Comparison of ENCODE assay signal across 8 cellular contexts in the genomic region with DNA sequence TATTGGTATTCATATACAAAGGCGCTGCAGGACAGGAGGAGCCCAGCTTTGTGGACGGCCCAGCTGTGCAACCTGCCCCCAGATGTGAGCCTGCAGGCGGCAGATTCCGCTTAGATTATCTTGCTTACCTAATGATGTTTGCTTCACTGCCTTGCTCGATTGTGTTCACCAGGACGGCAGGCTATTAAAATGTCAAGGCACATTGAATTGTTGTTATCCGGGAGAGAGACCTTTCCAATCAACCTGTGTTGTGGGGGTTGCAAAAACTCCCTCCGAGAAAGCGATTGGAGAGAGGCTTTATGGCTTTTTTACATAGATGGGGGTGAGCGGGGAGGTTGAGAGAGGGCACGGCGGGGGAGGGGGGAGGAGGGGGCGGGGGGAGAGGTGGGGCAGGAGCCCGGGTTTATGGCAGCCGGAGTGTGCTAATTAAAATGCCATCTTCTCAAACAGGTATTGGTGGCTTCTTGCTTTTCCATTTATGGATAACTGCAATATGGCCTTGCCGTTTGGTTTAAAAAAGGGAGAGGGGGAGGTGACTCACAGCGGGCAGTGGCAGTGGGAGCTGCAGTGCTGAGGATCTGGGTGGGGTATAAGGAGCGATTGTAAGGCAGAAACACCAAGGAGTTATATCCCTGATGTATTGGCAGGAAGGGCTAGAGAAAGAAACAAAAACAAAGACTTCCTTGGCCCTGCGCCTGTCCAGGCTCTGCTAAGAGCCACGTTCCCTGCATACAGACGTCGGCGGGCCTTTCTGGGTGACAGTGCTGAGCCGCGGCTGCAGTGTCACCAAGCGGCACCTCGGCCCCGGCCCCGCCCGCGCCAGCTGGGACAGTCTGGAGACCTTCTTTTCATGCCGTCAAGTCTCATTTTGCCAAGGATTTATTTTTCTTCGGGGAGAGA.
A peak's percentile ranks its signal among the peaks of the same experiment; 100 is the strongest.
DNase-seq lines count a peak whose midpoint lies in the region; ATAC-seq and TF ChIP-seq lines count a peak whose summit lies in the region.

No MANE protein-coding gene starts in this region.

- WGBS in liver, result 14% methylated on average over 33 of the region's 33 CpGs

- H3K27ac ChIP-seq in A673 (ENCODE audit: low read depth, low read length, poor library complexity, severe bottlenecking) (peak overlapping the region; percentile 70), dorsolateral prefrontal cortex (peak overlapping the region in 53 of 59 donors; percentile 9 to 84 (median 70)), liver (ENCODE audit: low read depth in 1 of 2, low read length in 2 of 2) (peak overlapping the region; percentile 86 to 90)

- TF ChIP-seq RAD21 in liver (IDR thresholded peaks at IDR 0.05), result peak; percentile 20 to 43

- POLR2A ChIA-PET in A673 (lab: Charles Lee; ENCODE audit: low non-redundant PET), result no interaction called here

- TF ChIP-seq CTCF in A673 (conservative IDR thresholded peaks at IDR 0.05; ENCODE audit: low read depth, low read length) (no peak), dorsolateral prefrontal cortex (IDR thresholded peaks at IDR 0.05 in 54 of 56, conservative IDR thresholded peaks at IDR 0.05 in 2 of 56; ENCODE audit: low read depth in 1 of 56, partially characterized antibody in 56 of 56) (no peak), liver (IDR thresholded peaks at IDR 0.05; ENCODE audit: low read depth, low read length, missing input control) (no peak)

- peak; percentile 49 for DNase-seq in A673 (ENCODE audit: low spot score)
- DNase-seq in NCI-H2107 treated with DMSO at 0.1 percent for 48 hours (lab: John Stamatoyannopoulos, UW; ENCODE audit: unreplicated experiment), result peak; percentile 27
- DNase-seq in activated CD4-positive, alpha-beta T cell treated with anti-CD3 and anti-CD28 coated beads, Interleukin-2, amount 50 U/mL, for 1 hour, result peak; percentile 36
- peak; percentile 9 to 70 (median 59) for DNase-seq in dorsolateral prefrontal cortex
- peak; percentile 59 for DNase-seq in stimulated activated CD4-positive, alpha-beta T cell treated with anti-CD3 and anti-CD28 coated beads, Interleukin-4, amount 100 ng/mL, for 1 hour

- CTCF ChIA-PET in A673 (lab: Charles Lee), result no interaction called here

- H3K4me1 ChIP-seq in A673 (ENCODE audit: insufficient read depth, low read length, poor library complexity, severe bottlenecking), result no peaks in the 10 kb centered on the region
- H3K4me1 ChIP-seq in liver (ENCODE audit: control insufficient read depth in 4 of 4, insufficient read depth in 4 of 4, low read length in 3 of 4), result peaks cover 0 to 23% (median 6%) of the 10 kb centered on the region in 4 donors

- intact Hi-C loops in A673 (cut with micrococcal nuclease; ENCODE audit: unreplicated experiment) (no loop called here), dorsolateral prefrontal cortex (cut with DNase I) (loop anchor here in 1 of 2 donors (5.0 to 10.0 kb wide), 2 partner anchors 98 to 141 kb away; partner anchors contain the start of gene INSIG2)

- no peaks in the 10 kb centered on the region for H3K36me3 ChIP-seq in A673 (ENCODE audit: insufficient read depth, low read length, poor library complexity, severe bottlenecking)
- H3K36me3 ChIP-seq in liver (ENCODE audit: control insufficient read depth in 4 of 4, insufficient read depth in 3 of 4, low read depth in 1 of 4, low read length in 3 of 4), result no peaks in the 10 kb centered on the region

- H3K9me3 ChIP-seq in A673 (ENCODE audit: low read depth, low read length, poor library complexity, severe bottlenecking), result no peaks in the 10 kb centered on the region
- no peaks in the 10 kb centered on the region for H3K9me3 ChIP-seq in liver (ENCODE audit: control insufficient read depth in 4 of 4, low read length in 3 of 4)

- H3K9ac ChIP-seq in liver (ENCODE audit: low read depth in 1 of 2, low read length in 2 of 2), result peak overlapping the region; percentile 80 to 98

- ATAC-seq in GM18517 (IDR thresholded peaks at IDR 0.05; ENCODE audit: unreplicated experiment), result peak; percentile 66
- peak; percentile 85 for ATAC-seq in HG03025 (IDR thresholded peaks at IDR 0.05; ENCODE audit: low FRiP score, unreplicated experiment)

- H3K27me3 ChIP-seq in A673 (replicated peaks; ENCODE audit: insufficient read depth, low read depth, low read length, poor library complexity) (no peaks in the 10 kb centered on the region), dorsolateral prefrontal cortex (no peaks in the 10 kb centered on the region), liver (ENCODE audit: control insufficient read depth in 4 of 4, insufficient read depth in 4 of 4, low read length in 3 of 4) (no peaks in the 10 kb centered on the region)

- H3K4me3 ChIP-seq in A673 (ENCODE audit: low read depth, low read length, poor library complexity, severe bottlenecking) (peak overlapping the region; percentile 52), dorsolateral prefrontal cortex (peak overlapping the region; percentile 45 to 84 (median 72)), liver (ENCODE audit: low read depth in 1 of 3, low read length in 3 of 3) (peak overlapping the region; percentile 53 to 86 (median 84))

- BruUV-seq in A673 (replicated peaks; lab: Mats Ljungman, UMichigan), result TSS peak; percentile 90

TF ChIP-seq in liver, 16 proteins besides CTCF, POLR2A, EP300 and RAD21:
- TF ChIP-seq RXRA (IDR thresholded peaks at IDR 0.05), result peak in 1 of 2 donors; percentile 2
- TF ChIP-seq JUND (IDR thresholded peaks at IDR 0.05), result no peak
- peak; percentile 60 for TF ChIP-seq REST (IDR thresholded peaks at IDR 0.05)

Comparison
In these comparisons a context has a peak if more than half of its experiments do, and no peak if none do; other contexts are left out.
1. Peak in every context shown above with its lines: DNase-seq, ATAC-seq, H3K4me3 ChIP-seq and H3K27ac ChIP-seq.